1 cellular context compared by ENCODE assay signal in the genomic region with DNA sequence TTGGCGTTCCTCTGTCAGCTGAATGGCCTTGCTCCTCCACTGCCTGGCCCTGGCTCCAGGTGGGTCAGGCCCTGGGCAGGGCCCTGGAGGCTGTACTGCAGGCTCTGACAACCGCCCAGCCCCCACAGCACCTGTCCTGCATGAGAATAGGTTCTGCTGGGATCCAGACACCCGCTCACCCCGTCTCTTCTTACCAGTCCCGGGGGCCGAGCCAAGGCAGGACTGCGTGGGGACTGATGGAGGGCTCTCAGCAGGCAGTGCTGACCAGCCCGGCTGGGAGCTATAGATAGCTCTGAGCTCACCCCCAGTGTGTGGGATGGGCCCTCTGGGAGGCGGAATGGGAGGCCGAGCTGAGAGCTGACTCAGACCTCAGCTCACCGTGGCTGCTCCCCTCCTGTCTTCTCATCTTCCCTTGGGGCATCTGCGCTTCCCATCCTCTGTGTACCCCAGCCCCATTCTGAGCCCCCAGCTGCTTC.
TF ChIP-seq lines count a peak whose summit lies in the region.

No MANE protein-coding gene starts in this region.

TF ChIP-seq in K562, 482 proteins besides CTCF, POLR2A, EP300 and RAD21 (continued from another document and continues in another):
- TF ChIP-seq, protein P1, sequence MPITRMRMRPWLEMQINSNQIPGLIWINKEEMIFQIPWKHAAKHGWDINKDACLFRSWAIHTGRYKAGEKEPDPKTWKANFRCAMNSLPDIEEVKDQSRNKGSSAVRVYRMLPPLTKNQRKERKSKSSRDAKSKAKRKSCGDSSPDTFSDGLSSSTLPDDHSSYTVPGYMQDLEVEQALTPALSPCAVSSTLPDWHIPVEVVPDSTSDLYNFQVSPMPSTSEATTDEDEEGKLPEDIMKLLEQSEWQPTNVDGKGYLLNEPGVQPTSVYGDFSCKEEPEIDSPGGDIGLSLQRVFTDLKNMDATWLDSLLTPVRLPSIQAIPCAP (CRISPR knock-in tag; IDR thresholded peaks at IDR 0.05; ENCODE audit: borderline replicate concordance) = no peak
- TF ChIP-seq HLTF (IDR thresholded peaks at IDR 0.05) = no peak
- TF ChIP-seq ZNF316 (IDR thresholded peaks at IDR 0.05) = peak; percentile 42; the same call in 1 of the 2 replicates
- TF ChIP-seq NFYB (IDR thresholded peaks at IDR 0.05; ENCODE audit: extremely low read depth, insufficient read length) = no peak
- TF ChIP-seq RBM25 (IDR thresholded peaks at IDR 0.05; ENCODE audit: low read depth, low read length, severe bottlenecking) = no peak
- TF ChIP-seq, protein P2, sequence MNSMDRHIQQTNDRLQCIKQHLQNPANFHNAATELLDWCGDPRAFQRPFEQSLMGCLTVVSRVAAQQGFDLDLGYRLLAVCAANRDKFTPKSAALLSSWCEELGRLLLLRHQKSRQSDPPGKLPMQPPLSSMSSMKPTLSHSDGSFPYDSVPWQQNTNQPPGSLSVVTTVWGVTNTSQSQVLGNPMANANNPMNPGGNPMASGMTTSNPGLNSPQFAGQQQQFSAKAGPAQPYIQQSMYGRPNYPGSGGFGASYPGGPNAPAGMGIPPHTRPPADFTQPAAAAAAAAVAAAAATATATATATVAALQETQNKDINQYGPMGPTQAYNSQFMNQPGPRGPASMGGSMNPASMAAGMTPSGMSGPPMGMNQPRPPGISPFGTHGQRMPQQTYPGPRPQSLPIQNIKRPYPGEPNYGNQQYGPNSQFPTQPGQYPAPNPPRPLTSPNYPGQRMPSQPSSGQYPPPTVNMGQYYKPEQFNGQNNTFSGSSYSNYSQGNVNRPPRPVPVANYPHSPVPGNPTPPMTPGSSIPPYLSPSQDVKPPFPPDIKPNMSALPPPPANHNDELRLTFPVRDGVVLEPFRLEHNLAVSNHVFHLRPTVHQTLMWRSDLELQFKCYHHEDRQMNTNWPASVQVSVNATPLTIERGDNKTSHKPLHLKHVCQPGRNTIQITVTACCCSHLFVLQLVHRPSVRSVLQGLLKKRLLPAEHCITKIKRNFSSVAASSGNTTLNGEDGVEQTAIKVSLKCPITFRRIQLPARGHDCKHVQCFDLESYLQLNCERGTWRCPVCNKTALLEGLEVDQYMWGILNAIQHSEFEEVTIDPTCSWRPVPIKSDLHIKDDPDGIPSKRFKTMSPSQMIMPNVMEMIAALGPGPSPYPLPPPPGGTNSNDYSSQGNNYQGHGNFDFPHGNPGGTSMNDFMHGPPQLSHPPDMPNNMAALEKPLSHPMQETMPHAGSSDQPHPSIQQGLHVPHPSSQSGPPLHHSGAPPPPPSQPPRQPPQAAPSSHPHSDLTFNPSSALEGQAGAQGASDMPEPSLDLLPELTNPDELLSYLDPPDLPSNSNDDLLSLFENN (IDR thresholded peaks at IDR 0.05; ENCODE audit: low read depth in 2 of 2, low read length in 2 of 2) = 0 out of 4 replicates have a peak, but pooled peaks of 1 of the 2 experiments have one; percentile 72
- TF ChIP-seq, protein P3, sequence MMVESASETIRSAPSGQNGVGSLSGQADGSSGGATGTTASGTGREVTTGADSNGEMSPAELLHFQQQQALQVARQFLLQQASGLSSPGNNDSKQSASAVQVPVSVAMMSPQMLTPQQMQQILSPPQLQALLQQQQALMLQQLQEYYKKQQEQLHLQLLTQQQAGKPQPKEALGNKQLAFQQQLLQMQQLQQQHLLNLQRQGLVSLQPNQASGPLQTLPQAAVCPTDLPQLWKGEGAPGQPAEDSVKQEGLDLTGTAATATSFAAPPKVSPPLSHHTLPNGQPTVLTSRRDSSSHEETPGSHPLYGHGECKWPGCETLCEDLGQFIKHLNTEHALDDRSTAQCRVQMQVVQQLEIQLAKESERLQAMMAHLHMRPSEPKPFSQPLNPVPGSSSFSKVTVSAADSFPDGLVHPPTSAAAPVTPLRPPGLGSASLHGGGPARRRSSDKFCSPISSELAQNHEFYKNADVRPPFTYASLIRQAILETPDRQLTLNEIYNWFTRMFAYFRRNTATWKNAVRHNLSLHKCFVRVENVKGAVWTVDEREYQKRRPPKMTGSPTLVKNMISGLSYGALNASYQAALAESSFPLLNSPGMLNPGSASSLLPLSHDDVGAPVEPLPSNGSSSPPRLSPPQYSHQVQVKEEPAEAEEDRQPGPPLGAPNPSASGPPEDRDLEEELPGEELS (CRISPR knock-in tag; IDR thresholded peaks at IDR 0.05; ENCODE audit: borderline replicate concordance) = no peak
- TF ChIP-seq TAF1 (IDR thresholded peaks at IDR 0.05; ENCODE audit: control insufficient read depth, extremely low read depth, insufficient read depth, low read length, severe bottlenecking) = peak; percentile 25
- no peak for TF ChIP-seq HCFC1 (IDR thresholded peaks at IDR 0.05; ENCODE audit: low read depth, low read length)
- TF ChIP-seq BRF1 (IDR thresholded peaks at IDR 0.05; ENCODE audit: borderline replicate concordance, extremely low read depth, insufficient read length) = no peak
- TF ChIP-seq NFE2 (IDR thresholded peaks at IDR 0.05; ENCODE audit: low read depth) = peak; percentile 11; the same call in 1 of the 2 replicates
- TF ChIP-seq, protein P4, sequence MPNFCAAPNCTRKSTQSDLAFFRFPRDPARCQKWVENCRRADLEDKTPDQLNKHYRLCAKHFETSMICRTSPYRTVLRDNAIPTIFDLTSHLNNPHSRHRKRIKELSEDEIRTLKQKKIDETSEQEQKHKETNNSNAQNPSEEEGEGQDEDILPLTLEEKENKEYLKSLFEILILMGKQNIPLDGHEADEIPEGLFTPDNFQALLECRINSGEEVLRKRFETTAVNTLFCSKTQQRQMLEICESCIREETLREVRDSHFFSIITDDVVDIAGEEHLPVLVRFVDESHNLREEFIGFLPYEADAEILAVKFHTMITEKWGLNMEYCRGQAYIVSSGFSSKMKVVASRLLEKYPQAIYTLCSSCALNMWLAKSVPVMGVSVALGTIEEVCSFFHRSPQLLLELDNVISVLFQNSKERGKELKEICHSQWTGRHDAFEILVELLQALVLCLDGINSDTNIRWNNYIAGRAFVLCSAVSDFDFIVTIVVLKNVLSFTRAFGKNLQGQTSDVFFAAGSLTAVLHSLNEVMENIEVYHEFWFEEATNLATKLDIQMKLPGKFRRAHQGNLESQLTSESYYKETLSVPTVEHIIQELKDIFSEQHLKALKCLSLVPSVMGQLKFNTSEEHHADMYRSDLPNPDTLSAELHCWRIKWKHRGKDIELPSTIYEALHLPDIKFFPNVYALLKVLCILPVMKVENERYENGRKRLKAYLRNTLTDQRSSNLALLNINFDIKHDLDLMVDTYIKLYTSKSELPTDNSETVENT (CRISPR knock-in tag; IDR thresholded peaks at IDR 0.05) = no peak
- TF ChIP-seq ZNF274 (IDR thresholded peaks at IDR 0.05; ENCODE audit: borderline replicate concordance, low read depth, low read length) = no peak
- no peak for TF ChIP-seq ELF1 (tag; IDR thresholded peaks at IDR 0.05)
- no peak for TF ChIP-seq TCFL5 (CRISPR knock-in tag; conservative IDR thresholded peaks at IDR 0.05)
- TF ChIP-seq MEF2D (tag; conservative IDR thresholded peaks at IDR 0.05; ENCODE audit: low read depth) = 0 out of 2 replicates have a peak, but pooled peaks have one; percentile 40
- TF ChIP-seq, protein P5, sequence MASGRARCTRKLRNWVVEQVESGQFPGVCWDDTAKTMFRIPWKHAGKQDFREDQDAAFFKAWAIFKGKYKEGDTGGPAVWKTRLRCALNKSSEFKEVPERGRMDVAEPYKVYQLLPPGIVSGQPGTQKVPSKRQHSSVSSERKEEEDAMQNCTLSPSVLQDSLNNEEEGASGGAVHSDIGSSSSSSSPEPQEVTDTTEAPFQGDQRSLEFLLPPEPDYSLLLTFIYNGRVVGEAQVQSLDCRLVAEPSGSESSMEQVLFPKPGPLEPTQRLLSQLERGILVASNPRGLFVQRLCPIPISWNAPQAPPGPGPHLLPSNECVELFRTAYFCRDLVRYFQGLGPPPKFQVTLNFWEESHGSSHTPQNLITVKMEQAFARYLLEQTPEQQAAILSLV (tag; IDR thresholded peaks at IDR 0.05) = no peak
- TF ChIP-seq MAZ (CRISPR knock-in tag; conservative IDR thresholded peaks at IDR 0.05 in 1 of 2, IDR thresholded peaks at IDR 0.05 in 1 of 2) = 0 out of 4 replicates have a peak, but pooled peaks have one; percentile 35 to 48
- TF ChIP-seq ELF2 (CRISPR knock-in tag; IDR thresholded peaks at IDR 0.05) = no peak
- TF ChIP-seq, protein P6, sequence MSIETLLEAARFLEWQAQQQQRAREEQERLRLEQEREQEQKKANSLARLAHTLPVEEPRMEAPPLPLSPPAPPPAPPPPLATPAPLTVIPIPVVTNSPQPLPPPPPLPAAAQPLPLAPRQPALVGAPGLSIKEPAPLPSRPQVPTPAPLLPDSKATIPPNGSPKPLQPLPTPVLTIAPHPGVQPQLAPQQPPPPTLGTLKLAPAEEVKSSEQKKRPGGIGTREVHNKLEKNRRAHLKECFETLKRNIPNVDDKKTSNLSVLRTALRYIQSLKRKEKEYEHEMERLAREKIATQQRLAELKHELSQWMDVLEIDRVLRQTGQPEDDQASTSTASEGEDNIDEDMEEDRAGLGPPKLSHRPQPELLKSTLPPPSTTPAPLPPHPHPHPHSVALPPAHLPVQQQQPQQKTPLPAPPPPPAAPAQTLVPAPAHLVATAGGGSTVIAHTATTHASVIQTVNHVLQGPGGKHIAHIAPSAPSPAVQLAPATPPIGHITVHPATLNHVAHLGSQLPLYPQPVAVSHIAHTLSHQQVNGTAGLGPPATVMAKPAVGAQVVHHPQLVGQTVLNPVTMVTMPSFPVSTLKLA (conservative IDR thresholded peaks at IDR 0.05) = 0 out of 4 replicates have a peak, but pooled peaks of 1 of the 2 experiments have one; percentile 28
- TF ChIP-seq MECOM (CRISPR knock-in tag; IDR thresholded peaks at IDR 0.05) = no peak
- no peak for TF ChIP-seq HEY1 (CRISPR knock-in tag; IDR thresholded peaks at IDR 0.05; ENCODE audit: borderline replicate concordance)
- TF ChIP-seq, protein P7, sequence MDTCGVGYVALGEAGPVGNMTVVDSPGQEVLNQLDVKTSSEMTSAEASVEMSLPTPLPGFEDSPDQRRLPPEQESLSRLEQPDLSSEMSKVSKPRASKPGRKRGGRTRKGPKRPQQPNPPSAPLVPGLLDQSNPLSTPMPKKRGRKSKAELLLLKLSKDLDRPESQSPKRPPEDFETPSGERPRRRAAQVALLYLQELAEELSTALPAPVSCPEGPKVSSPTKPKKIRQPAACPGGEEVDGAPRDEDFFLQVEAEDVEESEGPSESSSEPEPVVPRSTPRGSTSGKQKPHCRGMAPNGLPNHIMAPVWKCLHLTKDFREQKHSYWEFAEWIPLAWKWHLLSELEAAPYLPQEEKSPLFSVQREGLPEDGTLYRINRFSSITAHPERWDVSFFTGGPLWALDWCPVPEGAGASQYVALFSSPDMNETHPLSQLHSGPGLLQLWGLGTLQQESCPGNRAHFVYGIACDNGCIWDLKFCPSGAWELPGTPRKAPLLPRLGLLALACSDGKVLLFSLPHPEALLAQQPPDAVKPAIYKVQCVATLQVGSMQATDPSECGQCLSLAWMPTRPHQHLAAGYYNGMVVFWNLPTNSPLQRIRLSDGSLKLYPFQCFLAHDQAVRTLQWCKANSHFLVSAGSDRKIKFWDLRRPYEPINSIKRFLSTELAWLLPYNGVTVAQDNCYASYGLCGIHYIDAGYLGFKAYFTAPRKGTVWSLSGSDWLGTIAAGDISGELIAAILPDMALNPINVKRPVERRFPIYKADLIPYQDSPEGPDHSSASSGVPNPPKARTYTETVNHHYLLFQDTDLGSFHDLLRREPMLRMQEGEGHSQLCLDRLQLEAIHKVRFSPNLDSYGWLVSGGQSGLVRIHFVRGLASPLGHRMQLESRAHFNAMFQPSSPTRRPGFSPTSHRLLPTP (IDR thresholded peaks at IDR 0.05; ENCODE audit: borderline replicate concordance, extremely low read depth, insufficient read length) = no peak
- TF ChIP-seq, protein P8, sequence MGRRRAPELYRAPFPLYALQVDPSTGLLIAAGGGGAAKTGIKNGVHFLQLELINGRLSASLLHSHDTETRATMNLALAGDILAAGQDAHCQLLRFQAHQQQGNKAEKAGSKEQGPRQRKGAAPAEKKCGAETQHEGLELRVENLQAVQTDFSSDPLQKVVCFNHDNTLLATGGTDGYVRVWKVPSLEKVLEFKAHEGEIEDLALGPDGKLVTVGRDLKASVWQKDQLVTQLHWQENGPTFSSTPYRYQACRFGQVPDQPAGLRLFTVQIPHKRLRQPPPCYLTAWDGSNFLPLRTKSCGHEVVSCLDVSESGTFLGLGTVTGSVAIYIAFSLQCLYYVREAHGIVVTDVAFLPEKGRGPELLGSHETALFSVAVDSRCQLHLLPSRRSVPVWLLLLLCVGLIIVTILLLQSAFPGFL (CRISPR knock-in tag; IDR thresholded peaks at IDR 0.05) = no peak
- TF ChIP-seq TEAD2 (tag; IDR thresholded peaks at IDR 0.05) = no peak
- TF ChIP-seq ZNF143 (CRISPR knock-in tag; IDR thresholded peaks at IDR 0.05) = no peak
- no peak for TF ChIP-seq POLR3A (IDR thresholded peaks at IDR 0.05; ENCODE audit: borderline replicate concordance, extremely low read depth, insufficient read depth, insufficient read length)
- TF ChIP-seq TRIM24 (IDR thresholded peaks at IDR 0.05) = no peak
- no peak for TF ChIP-seq RAD51 (IDR thresholded peaks at IDR 0.05; ENCODE audit: borderline replicate concordance, low read depth)
- no peak for TF ChIP-seq NUFIP1 (IDR thresholded peaks at IDR 0.05; ENCODE audit: partially characterized antibody)
- TF ChIP-seq HOXB6 (CRISPR knock-in tag; IDR thresholded peaks at IDR 0.05; ENCODE audit: borderline replicate concordance) = no peak
- peak; percentile 82 for TF ChIP-seq CBFA2T2 (conservative IDR thresholded peaks at IDR 0.05)
- TF ChIP-seq NCOA4 (IDR thresholded peaks at IDR 0.05; ENCODE audit: partially characterized antibody) = no peak
- TF ChIP-seq, protein P9, sequence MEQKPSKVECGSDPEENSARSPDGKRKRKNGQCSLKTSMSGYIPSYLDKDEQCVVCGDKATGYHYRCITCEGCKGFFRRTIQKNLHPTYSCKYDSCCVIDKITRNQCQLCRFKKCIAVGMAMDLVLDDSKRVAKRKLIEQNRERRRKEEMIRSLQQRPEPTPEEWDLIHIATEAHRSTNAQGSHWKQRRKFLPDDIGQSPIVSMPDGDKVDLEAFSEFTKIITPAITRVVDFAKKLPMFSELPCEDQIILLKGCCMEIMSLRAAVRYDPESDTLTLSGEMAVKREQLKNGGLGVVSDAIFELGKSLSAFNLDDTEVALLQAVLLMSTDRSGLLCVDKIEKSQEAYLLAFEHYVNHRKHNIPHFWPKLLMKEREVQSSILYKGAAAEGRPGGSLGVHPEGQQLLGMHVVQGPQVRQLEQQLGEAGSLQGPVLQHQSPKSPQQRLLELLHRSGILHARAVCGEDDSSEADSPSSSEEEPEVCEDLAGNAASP (IDR thresholded peaks at IDR 0.05) = no peak
- TF ChIP-seq CEBPG (CRISPR knock-in tag; IDR thresholded peaks at IDR 0.05) = no peak
- TF ChIP-seq CEBPG (tag; conservative IDR thresholded peaks at IDR 0.05 in 1 of 2, IDR thresholded peaks at IDR 0.05 in 1 of 2) = no peak
- TF ChIP-seq, protein P10, sequence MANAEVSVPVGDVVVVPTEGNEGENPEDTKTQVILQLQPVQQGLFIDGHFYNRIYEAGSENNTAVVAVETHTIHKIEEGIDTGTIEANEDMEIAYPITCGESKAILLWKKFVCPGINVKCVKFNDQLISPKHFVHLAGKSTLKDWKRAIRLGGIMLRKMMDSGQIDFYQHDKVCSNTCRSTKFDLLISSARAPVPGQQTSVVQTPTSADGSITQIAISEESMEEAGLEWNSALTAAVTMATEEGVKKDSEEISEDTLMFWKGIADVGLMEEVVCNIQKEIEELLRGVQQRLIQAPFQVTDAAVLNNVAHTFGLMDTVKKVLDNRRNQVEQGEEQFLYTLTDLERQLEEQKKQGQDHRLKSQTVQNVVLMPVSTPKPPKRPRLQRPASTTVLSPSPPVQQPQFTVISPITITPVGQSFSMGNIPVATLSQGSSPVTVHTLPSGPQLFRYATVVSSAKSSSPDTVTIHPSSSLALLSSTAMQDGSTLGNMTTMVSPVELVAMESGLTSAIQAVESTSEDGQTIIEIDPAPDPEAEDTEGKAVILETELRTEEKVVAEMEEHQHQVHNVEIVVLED (CRISPR knock-in tag; IDR thresholded peaks at IDR 0.05) = no peak
- peak; percentile 42 for TF ChIP-seq ZFP36 (IDR thresholded peaks at IDR 0.05; ENCODE audit: low read depth, low read length, partially characterized antibody)
- TF ChIP-seq BDP1 (IDR thresholded peaks at IDR 0.05; ENCODE audit: insufficient read depth, insufficient read length) = no peak
- TF ChIP-seq ZNF785 (CRISPR knock-in tag; IDR thresholded peaks at IDR 0.05) = no peak
- TF ChIP-seq SP1 (CRISPR knock-in tag; IDR thresholded peaks at IDR 0.05) = no peak
- TF ChIP-seq SNIP1 (IDR thresholded peaks at IDR 0.05; ENCODE audit: low read depth) = no peak
